Comparison of ENCODE assay signal across 18 cellular contexts in the genomic region with DNA sequence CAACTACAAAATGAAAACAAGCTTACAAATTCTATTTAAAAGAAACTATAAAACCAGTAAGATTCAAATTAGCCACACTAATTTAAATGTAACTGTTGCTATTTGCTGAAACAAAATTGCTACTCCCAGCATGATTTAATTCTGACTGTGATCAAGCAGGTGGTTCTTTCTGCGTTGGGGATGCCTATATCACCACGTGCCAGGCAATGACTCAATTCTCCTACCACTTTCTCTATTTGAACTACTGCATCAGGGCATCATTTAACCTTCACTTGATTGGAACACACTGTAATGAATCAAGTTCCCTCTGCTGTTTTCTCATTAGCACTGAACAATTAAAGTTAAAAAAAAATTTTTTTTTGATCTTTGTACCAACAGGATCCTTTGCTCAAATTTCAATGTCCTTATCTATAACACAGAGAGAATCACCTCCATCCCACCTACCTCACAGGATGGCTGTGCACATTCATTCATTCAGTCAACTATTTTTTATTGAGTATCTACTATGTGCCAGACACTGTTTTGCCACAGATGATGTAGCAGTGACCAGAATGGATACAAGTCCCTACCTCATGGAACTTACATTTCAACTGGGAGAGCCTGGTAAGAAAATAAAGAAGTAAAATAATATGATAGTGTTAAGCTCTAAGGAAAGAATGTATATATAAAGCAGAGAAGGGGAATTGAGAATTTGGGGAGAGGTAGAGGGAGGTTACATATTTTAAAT. TPM values are rescaled to one million over a fixed set of nuclear protein-coding genes. Genes with fewer than 3 reads are reported as not detected.
DNase-seq lines count a peak whose midpoint lies in the region; ATAC-seq and FAIRE-seq lines count a peak whose summit lies in the region.
"Had no signal": no experiment of that assay in that cellular context is flagged by ENCODE, and none has a peak within 500 bp of the region (broad histone marks: within the 10 kb centered on the region; RNA-seq: fewer than 3 reads in every experiment).

No MANE protein-coding gene starts in this region.

- H3K27me3 Mint-ChIP-seq in activated T-helper 17 cell treated with anti-CD3 and anti-CD28 coated beads, Interleukin-2, amount 50 U/mL, for 72 hours = no peaks in the 10 kb centered on the region

- no peak overlapping the region for H3K4me3 Mint-ChIP-seq in activated T-helper 17 cell treated with anti-CD3 and anti-CD28 coated beads, Interleukin-2, amount 50 U/mL, for 72 hours

- FAIRE-seq in HTR-8/SVneo (lab: Jason Lieb, UNC) = peak; percentile 75

- no peaks in the 10 kb centered on the region for H3K4me1 Mint-ChIP-seq in activated T-helper 17 cell treated with anti-CD3 and anti-CD28 coated beads, Interleukin-2, amount 50 U/mL, for 72 hours

- H3K9me3 Mint-ChIP-seq in activated T-helper 17 cell treated with anti-CD3 and anti-CD28 coated beads, Interleukin-2, amount 50 U/mL, for 72 hours = no peaks in the 10 kb centered on the region

- no peak overlapping the region for H3K27ac Mint-ChIP-seq in activated T-helper 17 cell treated with anti-CD3 and anti-CD28 coated beads, Interleukin-2, amount 50 U/mL, for 72 hours

- ATAC-seq in activated T-helper 17 cell treated with anti-CD3 and anti-CD28 coated beads, Interleukin-2, amount 50 U/mL, for 72 hours (replicated peaks) = peak; percentile 98
- ATAC-seq in Right ventricle myocardium superior (ENCODE audit: poor library complexity) = no peak
- ATAC-seq: left ventricle myocardium superior had no signal

- H3K36me3 Mint-ChIP-seq in activated T-helper 17 cell treated with anti-CD3 and anti-CD28 coated beads, Interleukin-2, amount 50 U/mL, for 72 hours (ENCODE audit: low read depth) = no peaks in the 10 kb centered on the region

- intact Hi-C loops in Right ventricle myocardium superior (cut with DNase I) = no loop called here

- DNase-seq in activated naive CD4-positive, alpha-beta T cell treated with anti-CD3 and anti-CD28 coated beads, Interleukin-2, amount 50 U/mL, for 16 hours = peak; percentile 38
- DNase-seq in activated naive CD4-positive, alpha-beta T cell (lab: John Stamatoyannopoulos, UW) = no peak
- DNase-seq in HTR-8/SVneo (ENCODE audit: insufficient read length, low spot score) (no peak), SKM-1 treated with dmso at 0.1 percent for 144 hours (lab: John Stamatoyannopoulos, UW; ENCODE audit: unreplicated experiment) (no peak), medulla oblongata (ENCODE audit: extremely low spot score) (no peak), Right ventricle myocardium superior (no peak)
- peak; percentile 36 for DNase-seq in stimulated activated CD4-positive, alpha-beta T cell treated with anti-CD3 and anti-CD28 coated beads, Interleukin-4, amount 100 ng/mL, for 24 hours
- DNase-seq: activated CD4-positive, alpha-beta T cell treated with anti-CD3 and anti-CD28 coated beads, Interleukin-2, amount 50 U/mL, for 1 hour; aorta; cerebellar nuclear complex; effector CD8-positive, alpha-beta T cell; esophagus squamous epithelium; glutamatergic neuron; KG1; left ventricle myocardium superior; NCI-H1105 treated with DMSO at 0.1 percent for 48 hours; substantia nigra had no signal

RNA-seq across cellular contexts. Expression of a gene that starts 8.0 kb away (rescaled TPM):
- total RNA-seq in activated T-helper 17 cell treated with anti-CD3 and anti-CD28 coated beads, Interleukin-2, amount 50 U/mL, for 72 hours = 10 to 100 TPM; 38.3 to 54.1 TPM
- total RNA-seq in Right ventricle myocardium superior = 92.5 TPM

Comparison
In these comparisons a context has a peak if more than half of its experiments do, and no peak if none do; other contexts are left out.
1. DNase-seq: peak in activated naive CD4-positive, alpha-beta T cell treated with anti-CD3 and anti-CD28 coated beads, Interleukin-2, amount 50 U/mL, for 16 hours (single experiment) and stimulated activated CD4-positive, alpha-beta T cell treated with anti-CD3 and anti-CD28 coated beads, Interleukin-4, amount 100 ng/mL, for 24 hours (single experiment); none in activated naive CD4-positive, alpha-beta T cell (0 of 4), HTR-8/SVneo (single experiment), SKM-1 treated with dmso at 0.1 percent for 144 hours (single experiment), medulla oblongata (single experiment) and Right ventricle myocardium superior (single experiment).